ENCODE assay signal across 16 cellular contexts in genomic region chr1:154861607-154862094, GRCh38. TPM values are rescaled to one million over a fixed set of nuclear protein-coding genes. Genes with fewer than 3 reads are reported as not detected.
DNase-seq lines count a peak whose midpoint lies in the region; ATAC-seq and TF ChIP-seq lines count a peak whose summit lies in the region.
"Had no signal": no experiment of that assay in that cellular context is flagged by ENCODE, and none has a peak within 500 bp of the region (broad histone marks: within the 10 kb centered on the region; RNA-seq: fewer than 3 reads in every experiment).

No MANE protein-coding gene starts in this region.

- no peak overlapping the region for H2AFZ ChIP-seq in SU-DHL-6 (ENCODE audit: low read depth, low read length, severe bottlenecking)

- no peaks in the 10 kb centered on the region for H3K9me3 ChIP-seq in SU-DHL-6 (ENCODE audit: insufficient read depth, low read length)
- H3K9me3 ChIP-seq in skeletal muscle tissue (ENCODE audit: control insufficient read depth in 3 of 3, low read length in 3 of 3): no peaks in the 10 kb centered on the region
- H3K9me3 ChIP-seq in right cardiac atrium (ENCODE audit: control insufficient read depth, low read length): no peaks in the 10 kb centered on the region
- H3K9me3 ChIP-seq: heart left ventricle, thyroid gland had no signal

- H3K4me1 ChIP-seq in skeletal muscle tissue (ENCODE audit: control insufficient read depth in 3 of 3, insufficient read depth in 3 of 3, low read length in 3 of 3) (peaks cover 82 to 100% (median 84%) of the 10 kb centered on the region in 3 donors), right cardiac atrium (ENCODE audit: control insufficient read depth, insufficient read depth, low read length) (no peaks in the 10 kb centered on the region)
- H3K4me1 ChIP-seq: thyroid gland had no signal

- ATAC-seq in Right ventricle myocardium inferior: no peak
- ATAC-seq in right cardiac atrium: no peak
- ATAC-seq: heart left ventricle, PC-3 had no signal

- H3K4me2 ChIP-seq in SU-DHL-6 (ENCODE audit: low read depth, low read length, poor library complexity, severe bottlenecking): peak overlapping the region; percentile 59

- no peaks in the 10 kb centered on the region for H3K36me3 ChIP-seq in H7 (replicated peaks; ENCODE audit: control insufficient read depth, insufficient read depth, low read length)
- H3K36me3 ChIP-seq in SU-DHL-6 (ENCODE audit: low read length): no peaks in the 10 kb centered on the region
- no peaks in the 10 kb centered on the region for H3K36me3 ChIP-seq in skeletal muscle tissue (ENCODE audit: control insufficient read depth in 3 of 3, insufficient read depth in 3 of 3, low read length in 3 of 3)
- H3K36me3 ChIP-seq: heart left ventricle, thyroid gland had no signal

- H3F3A ChIP-seq in SU-DHL-6 (ENCODE audit: insufficient read depth): peaks cover 24% of the 10 kb centered on the region

- 79% methylated on average over 12 of the region's 12 CpGs for WGBS in right cardiac atrium

- H3K27ac ChIP-seq in SU-DHL-6 (ENCODE audit: low read depth, low read length) (no peak overlapping the region; the same call in 1 of the 2 replicates), skeletal muscle tissue (ENCODE audit: low read depth, low read length) (peak overlapping the region; percentile 97), right cardiac atrium (ENCODE audit: low read length) (no peak overlapping the region)
- H3K27ac ChIP-seq: thyroid gland had no signal

- H3K27me3 ChIP-seq in H7 (ENCODE audit: control insufficient read depth, insufficient read depth, low read length) (peaks cover 3% of the 10 kb centered on the region), SU-DHL-6 (ENCODE audit: low read length) (no peaks in the 10 kb centered on the region), skeletal muscle tissue (ENCODE audit: control insufficient read depth in 3 of 3, insufficient read depth in 3 of 3, low read length in 3 of 3) (no peaks in the 10 kb centered on the region), right cardiac atrium (ENCODE audit: control insufficient read depth, insufficient read depth) (no peaks in the 10 kb centered on the region)
- H3K27me3 ChIP-seq: heart left ventricle, thyroid gland had no signal

- no peak for TF ChIP-seq CTCF in SU-DHL-6 (IDR thresholded peaks at IDR 0.05; ENCODE audit: insufficient read depth, low read length, poor library complexity, severe bottlenecking)

- no peak overlapping the region for H3K9ac ChIP-seq in SU-DHL-6 (ENCODE audit: low read length)
- H3K9ac ChIP-seq in skeletal muscle tissue (ENCODE audit: low read depth in 1 of 3, low read length in 3 of 3): peak overlapping the region; percentile 44 to 70 (median 45)

- no peaks in the 10 kb centered on the region for H4K20me1 ChIP-seq in SU-DHL-6 (ENCODE audit: low read depth, low read length)

- DNase-seq in H7 (peak; percentile 11), fibroblast of peridontal ligament (ENCODE audit: extremely low read depth) (peak; percentile 8), Right ventricle myocardium inferior (ENCODE audit: missing footprints) (no peak), SHP77 (lab: John Stamatoyannopoulos, UW) (no peak), right cardiac atrium (no peak)
- DNase-seq: activated naive CD8-positive, alpha-beta T cell treated with anti-CD3 and anti-CD28 coated beads for 36 hours; DMS79 treated with DMSO at 0.1 percent for 48 hours; kidney; NCI-H1417; NCI-H446 treated with DMSO at 0.1 percent for 48 hours; PC-3; thyroid gland had no signal

- no peaks in the 10 kb centered on the region for H3K79me2 ChIP-seq in SU-DHL-6 (ENCODE audit: insufficient read depth, low read length)

- H3K4me3 ChIP-seq in H7 (ENCODE audit: insufficient read depth, low read depth, low read length) (no peak overlapping the region), SU-DHL-6 (ENCODE audit: insufficient read depth, low read length, poor library complexity, severe bottlenecking) (no peak overlapping the region), skeletal muscle tissue (ENCODE audit: low read length in 3 of 3) (peak overlapping the region in 2 of 3 donors; percentile 40 to 41), right cardiac atrium (ENCODE audit: low read length) (no peak overlapping the region)
- H3K4me3 ChIP-seq: heart left ventricle, thyroid gland had no signal

- intact Hi-C loops in Right ventricle myocardium inferior (cut with DNase I): no loop called here
- intact Hi-C loops in right cardiac atrium (cut with DNase I): loop anchor here in 1 of 4 donors (10.0 kb wide), 1 partner anchor 87 kb away; no protein-coding TSS in a partner anchor

- no peaks in the 10 kb centered on the region for H3K9me2 ChIP-seq in SU-DHL-6 (replicated peaks; ENCODE audit: insufficient read depth, low read length)

RNA-seq across cellular contexts. Expression of gene KCNN3, which starts 8.4 kb away (rescaled TPM):
- total RNA-seq in H7 (2014; rRNA removed; shearing (Covaris generic)): 0.18 and 0.62 TPM in 2 replicates
- total RNA-seq in skeletal muscle tissue: 3.7 TPM
- total RNA-seq in Right ventricle myocardium inferior: 3.4 TPM
- total RNA-seq in right cardiac atrium: 1 to 10 TPM; 2.4 to 3.8 (median 3.4) TPM
- 1.2 TPM for polyA plus RNA-seq in right cardiac atrium
- polyA plus RNA-seq: CD14-positive monocyte had no signal

Comparison
In these comparisons a context has a peak if more than half of its experiments do, and no peak if none do; other contexts are left out.
1. DNase-seq: peak in H7 (single experiment) and fibroblast of peridontal ligament (single experiment); none in Right ventricle myocardium inferior (single experiment), SHP77 (0 of 2) and right cardiac atrium (0 of 3).
2. H3K4me3 ChIP-seq: peak in skeletal muscle tissue (2 of 3); none in H7 (single experiment), SU-DHL-6 (single experiment) and right cardiac atrium (single experiment).